8 cellular contexts compared by ENCODE assay signal in the genomic region with DNA sequence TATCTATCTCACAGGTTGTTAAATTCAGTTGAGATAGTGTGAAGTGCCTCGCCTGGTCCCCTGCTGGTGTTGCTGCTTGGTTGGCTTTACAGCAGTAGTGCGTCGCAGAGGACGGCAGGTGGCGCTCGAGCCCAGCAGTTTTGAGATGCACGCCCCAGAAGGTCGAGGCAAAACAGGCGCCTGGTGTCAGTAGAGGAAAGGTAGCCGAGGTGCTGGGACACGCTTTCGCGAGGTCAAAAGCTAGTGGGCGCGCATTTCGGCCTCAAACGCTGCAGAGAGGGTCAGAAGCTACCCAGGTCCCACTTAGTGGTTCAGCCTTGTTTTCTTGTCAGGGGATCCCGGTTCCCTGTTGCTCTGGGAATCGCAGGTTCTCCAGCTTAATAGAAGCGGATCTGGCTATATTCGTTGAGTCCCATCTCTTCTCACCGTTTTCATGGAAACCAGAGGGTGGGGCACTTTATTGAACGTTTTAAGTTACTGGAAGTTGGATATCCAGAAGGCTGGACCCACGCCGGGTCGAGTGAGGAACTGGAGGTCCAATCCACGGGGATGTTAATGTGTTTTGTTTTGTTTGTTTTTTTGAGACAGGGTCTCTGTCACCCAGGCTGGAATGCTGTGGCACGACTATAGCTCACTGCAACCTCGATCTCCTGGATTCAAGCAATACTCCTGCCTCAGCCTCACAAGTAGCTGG. TPM values are rescaled to one million over a fixed set of nuclear protein-coding genes. Genes with fewer than 3 reads are reported as not detected.
DNase-seq lines count a peak whose midpoint lies in the region; ATAC-seq, FAIRE-seq and TF ChIP-seq lines count a peak whose summit lies in the region.

No MANE protein-coding gene starts in this region.

- H3K36me3 Mint-ChIP-seq in activated CD4-positive, alpha-beta memory T cell treated with anti-CD3 and anti-CD28 coated beads, Interleukin-2, amount 10 ng/mL, durations not matched to agents 7 days and 5 days (ENCODE audit: low read depth), result peaks cover 15% of the 10 kb centered on the region
- peaks cover 7% of the 10 kb centered on the region for H3K36me3 Mint-ChIP-seq in memory B cell

- H3K9me3 Mint-ChIP-seq in activated CD4-positive, alpha-beta memory T cell treated with anti-CD3 and anti-CD28 coated beads, Interleukin-2, amount 10 ng/mL, durations not matched to agents 7 days and 5 days, result peaks cover 14% of the 10 kb centered on the region
- H3K9me3 Mint-ChIP-seq in memory B cell, result no peaks in the 10 kb centered on the region

- peak; percentile 88 for FAIRE-seq in GM19239 (lab: Jason Lieb, UNC)

- no peaks in the 10 kb centered on the region for H3K27me3 Mint-ChIP-seq in activated CD4-positive, alpha-beta memory T cell treated with anti-CD3 and anti-CD28 coated beads, Interleukin-2, amount 10 ng/mL, durations not matched to agents 7 days and 5 days
- no peaks in the 10 kb centered on the region for H3K27me3 Mint-ChIP-seq in memory B cell

- peak overlapping the region; percentile 61 for H3K4me3 Mint-ChIP-seq in activated CD4-positive, alpha-beta memory T cell treated with anti-CD3 and anti-CD28 coated beads, Interleukin-2, amount 10 ng/mL, durations not matched to agents 7 days and 5 days
- H3K4me3 Mint-ChIP-seq in memory B cell, result peak overlapping the region; percentile 74

- H3K27ac Mint-ChIP-seq in activated CD4-positive, alpha-beta memory T cell treated with anti-CD3 and anti-CD28 coated beads, Interleukin-2, amount 10 ng/mL, durations not matched to agents 7 days and 5 days, result no peak overlapping the region
- peak overlapping the region; percentile 71 for H3K27ac Mint-ChIP-seq in memory B cell

- ATAC-seq in memory B cell (ENCODE audit: low read depth), result peak; percentile 68

- POLR2A ChIA-PET in activated CD4-positive, alpha-beta memory T cell treated with anti-CD3 and anti-CD28 coated beads, Interleukin-2, amount 10 ng/mL, durations not matched to agents 7 days and 5 days (lab: Charles Lee), result interaction anchor here (1.4 to 1.9 kb wide), 3 partner anchors 10 to 604 kb away, joined by 5 to 20 read pairs (median 6); a partner anchor contains a TSS

- H3K4me1 Mint-ChIP-seq in activated CD4-positive, alpha-beta memory T cell treated with anti-CD3 and anti-CD28 coated beads, Interleukin-2, amount 10 ng/mL, durations not matched to agents 7 days and 5 days, result peaks cover 25% of the 10 kb centered on the region
- H3K4me1 Mint-ChIP-seq in memory B cell, result peaks cover 18% of the 10 kb centered on the region

- TF ChIP-seq CTCF in AG10803 (conservative IDR thresholded peaks at IDR 0.05; ENCODE audit: low read length), result peak; percentile 89

- CTCF ChIA-PET in activated CD4-positive, alpha-beta memory T cell treated with anti-CD3 and anti-CD28 coated beads, Interleukin-2, amount 10 ng/mL, durations not matched to agents 7 days and 5 days (lab: Charles Lee), result interaction anchor here (0.5 to 4.2 kb wide), 17 partner anchors 8 to 605 kb away, joined by 3 to 52 read pairs (median 4); a partner anchor contains a TSS

- peak; percentile 64 for DNase-seq in AG10803 (ENCODE audit: low read depth)
- DNase-seq in GM19239 (ENCODE audit: insufficient read length, low spot score), result peak; percentile 97
- peak; percentile 93 for DNase-seq in HPDE6-E6E7 (ENCODE audit: extremely low spot score)
- peak; percentile 56 for DNase-seq in NCI-H82 treated with DMSO at 0.1 percent for 48 hours (lab: John Stamatoyannopoulos, UW; ENCODE audit: unreplicated experiment)
- peak; percentile 91 for DNase-seq in activated CD4-positive, alpha-beta memory T cell treated with anti-CD3 and anti-CD28 coated beads, Interleukin-2, amount 10 ng/mL, durations not matched to agents 7 days and 5 days
- peak; percentile 91 for DNase-seq in ecto neural progenitor cell (ENCODE audit: low spot score)
- peak; percentile 85 to 87 for DNase-seq in memory B cell (ENCODE audit: low spot score in 2 of 2)
- peak; percentile 69 for DNase-seq in stimulated activated CD8-positive, alpha-beta memory T cell treated with anti-CD3 and anti-CD28 coated beads, Interleukin-15, amount 100 ng/mL, for 24 hours (ENCODE audit: low read depth)

- peak overlapping the region; percentile 44 for H3K4me3 ChIP-seq in AG10803 (ENCODE audit: low read length)

RNA-seq across cellular contexts. Expression of a gene that starts 10.3 kb away (rescaled TPM):
- total RNA-seq in activated CD4-positive, alpha-beta memory T cell treated with anti-CD3 and anti-CD28 coated beads, Interleukin-2, amount 10 ng/mL, durations not matched to agents 7 days and 5 days, result 10 to 100 TPM; 35.2 to 36.5 TPM

Comparison
In these comparisons a context has a peak if more than half of its experiments do, and no peak if none do; other contexts are left out.
1. Peak in every context shown above with its lines: DNase-seq, ATAC-seq and H3K4me3 ChIP-seq.